10 cellular contexts compared by ENCODE assay signal in the genomic region with DNA sequence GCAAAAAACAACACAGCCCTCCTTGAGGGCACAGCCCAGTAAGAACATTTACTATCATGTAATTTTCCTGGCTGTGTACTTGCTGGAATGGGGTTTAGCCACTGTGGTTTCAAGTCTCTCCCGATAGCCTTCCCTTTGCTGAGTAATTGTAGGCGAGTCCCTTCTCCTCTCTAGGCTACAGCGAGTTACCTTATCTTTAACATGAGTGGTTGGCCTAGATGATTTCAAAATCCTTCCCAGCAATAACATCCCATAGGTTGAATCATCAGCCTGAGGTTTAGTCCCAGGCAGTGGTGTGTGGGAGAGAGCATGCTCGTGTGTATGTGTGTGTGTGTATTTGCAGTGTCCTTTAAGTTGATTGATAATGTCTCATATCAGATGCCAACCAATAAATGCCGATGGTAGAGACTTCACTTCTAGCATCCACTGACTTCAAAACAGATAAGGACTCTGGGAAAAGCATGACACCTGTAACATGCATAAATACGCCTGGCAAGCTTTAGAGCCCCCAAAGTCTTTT.
DNase-seq lines count a peak whose midpoint lies in the region; ATAC-seq, FAIRE-seq and TF ChIP-seq lines count a peak whose summit lies in the region.
"Had no signal": no experiment of that assay in that cellular context is flagged by ENCODE, and none has a peak within 500 bp of the region (broad histone marks: within the 10 kb centered on the region; RNA-seq: fewer than 3 reads in every experiment).

No MANE protein-coding gene starts in this region.

- 70 to 77% methylated on average over 6 of the region's 6 CpGs for WGBS in pancreas, 2 donors

- no peak overlapping the region for H3K4me3 Mint-ChIP-seq in stimulated activated naive CD8-positive, alpha-beta T cell treated with anti-CD3 and anti-CD28 coated beads, Interleukin-15, amount 100 ng/mL, for 72 hours
- H3K4me3 Mint-ChIP-seq: activated CD4-positive, alpha-beta T cell treated with anti-CD3 and anti-CD28 coated beads, Interleukin-2, amount 10 ng/mL, durations not matched to agents 7 days and 5 days had no signal

- FAIRE-seq in pancreas (lab: Jason Lieb, UNC) = no peak
- FAIRE-seq: D721Med had no signal

- no peaks in the 10 kb centered on the region for H3K4me1 Mint-ChIP-seq in stimulated activated naive CD8-positive, alpha-beta T cell treated with anti-CD3 and anti-CD28 coated beads, Interleukin-15, amount 100 ng/mL, for 72 hours
- H3K4me1 Mint-ChIP-seq: activated CD4-positive, alpha-beta T cell treated with anti-CD3 and anti-CD28 coated beads, Interleukin-2, amount 10 ng/mL, durations not matched to agents 7 days and 5 days had no signal

- no peaks in the 10 kb centered on the region for H3K9me3 Mint-ChIP-seq in stimulated activated naive CD8-positive, alpha-beta T cell treated with anti-CD3 and anti-CD28 coated beads, Interleukin-15, amount 100 ng/mL, for 72 hours
- H3K9me3 Mint-ChIP-seq: activated CD4-positive, alpha-beta T cell treated with anti-CD3 and anti-CD28 coated beads, Interleukin-2, amount 10 ng/mL, durations not matched to agents 7 days and 5 days had no signal

- no peak overlapping the region for H3K27ac Mint-ChIP-seq in stimulated activated naive CD8-positive, alpha-beta T cell treated with anti-CD3 and anti-CD28 coated beads, Interleukin-15, amount 100 ng/mL, for 72 hours
- H3K27ac Mint-ChIP-seq: activated CD4-positive, alpha-beta T cell treated with anti-CD3 and anti-CD28 coated beads, Interleukin-2, amount 10 ng/mL, durations not matched to agents 7 days and 5 days had no signal

- intact Hi-C loops in pancreas (cut with DNase I) = no loop called here

- no peaks in the 10 kb centered on the region for H3K27me3 Mint-ChIP-seq in stimulated activated naive CD8-positive, alpha-beta T cell treated with anti-CD3 and anti-CD28 coated beads, Interleukin-15, amount 100 ng/mL, for 72 hours
- H3K27me3 Mint-ChIP-seq: activated CD4-positive, alpha-beta T cell treated with anti-CD3 and anti-CD28 coated beads, Interleukin-2, amount 10 ng/mL, durations not matched to agents 7 days and 5 days had no signal

- no peaks in the 10 kb centered on the region for H3K4me1 ChIP-seq in pancreas

- H3K27ac ChIP-seq in pancreas = no peak overlapping the region

- H3K9me3 ChIP-seq in pancreas = no peaks in the 10 kb centered on the region

- H3K36me3 ChIP-seq in pancreas = no peaks in the 10 kb centered on the region

- TF ChIP-seq CTCF in cardiac fibroblast (IDR thresholded peaks at IDR 0.05; ENCODE audit: low read depth, low read length) (no peak), pancreas (IDR thresholded peaks at IDR 0.05) (no peak)

- DNase-seq in EL (peak; percentile 87), NCI-H460 (ENCODE audit: extremely low read depth, low read depth) (peak; percentile 19), cardiac fibroblast (ENCODE audit: low read depth in 2 of 2) (peak; percentile 95 to 96), pancreas (no peak), SHP77 (lab: John Stamatoyannopoulos, UW) (no peak)
- DNase-seq in stimulated activated naive CD8-positive, alpha-beta T cell treated with anti-CD3 and anti-CD28 coated beads, Interleukin-15, amount 100 ng/mL, for 72 hours = no peak
- DNase-seq: activated CD4-positive, alpha-beta T cell treated with anti-CD3 and anti-CD28 coated beads, Interleukin-2, amount 10 ng/mL, durations not matched to agents 7 days and 5 days had no signal

- peak in 3 of 4 donors; percentile 17 to 60 (median 56) for ATAC-seq in pancreas
- no peak for ATAC-seq in HG03565 (IDR thresholded peaks at IDR 0.05; ENCODE audit: unreplicated experiment)
- no peak for ATAC-seq in GM18858 (IDR thresholded peaks at IDR 0.05; ENCODE audit: unreplicated experiment)
- no peak for ATAC-seq in stimulated activated naive CD8-positive, alpha-beta T cell treated with anti-CD3 and anti-CD28 coated beads, Interleukin-15, amount 100 ng/mL, for 72 hours

- no peak overlapping the region for H3K4me3 ChIP-seq in cardiac fibroblast (replicated peaks in 1 of 2; ENCODE audit: low read depth in 2 of 2, low read length in 2 of 2)
- H3K4me3 ChIP-seq in pancreas = no peak overlapping the region

- no peaks in the 10 kb centered on the region for H3K27me3 ChIP-seq in pancreas

Comparison
In these comparisons a context has a peak if more than half of its experiments do, and no peak if none do; other contexts are left out.
1. DNase-seq: peak in EL (single experiment), NCI-H460 (single experiment) and cardiac fibroblast (2 of 2); none in pancreas (0 of 6), SHP77 (0 of 2) and stimulated activated naive CD8-positive, alpha-beta T cell treated with anti-CD3 and anti-CD28 coated beads, Interleukin-15, amount 100 ng/mL, for 72 hours (0 of 2).
2. ATAC-seq: peak in pancreas (3 of 4); none in HG03565 (single experiment), GM18858 (single experiment) and stimulated activated naive CD8-positive, alpha-beta T cell treated with anti-CD3 and anti-CD28 coated beads, Interleukin-15, amount 100 ng/mL, for 72 hours (single experiment).